In the genomic region with DNA sequence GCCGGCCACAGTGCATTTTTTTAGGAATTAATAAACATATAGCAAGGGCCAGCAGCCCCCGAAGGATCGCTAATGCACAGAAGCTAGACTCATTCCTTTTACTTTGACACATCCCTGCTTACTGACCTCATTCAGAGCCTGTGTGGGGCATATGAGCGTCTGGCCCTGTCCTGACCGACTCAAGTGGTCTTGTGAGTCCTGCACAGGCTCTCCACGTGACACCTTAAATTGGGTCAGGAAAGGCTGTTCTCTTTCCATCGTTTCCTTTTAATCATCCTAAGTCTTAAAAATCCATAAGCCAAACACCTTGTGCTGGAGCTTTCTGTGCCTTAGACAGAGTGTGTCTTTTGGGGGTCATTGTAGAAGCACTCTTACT, we compare ENCODE assay signal across 26 cellular contexts. TPM values are rescaled to one million over a fixed set of nuclear protein-coding genes. Genes with fewer than 3 reads are reported as not detected.
A peak's percentile ranks its signal among the peaks of the same experiment; 100 is the strongest.
DNase-seq lines count a peak whose midpoint lies in the region; ATAC-seq and TF ChIP-seq lines count a peak whose summit lies in the region.
"Had no signal": no experiment of that assay in that cellular context is flagged by ENCODE, and none has a peak within 500 bp of the region (broad histone marks: within the 10 kb centered on the region; RNA-seq: fewer than 3 reads in every experiment).

No MANE protein-coding gene starts in this region.

- peak overlapping the region in 1 of 4 donors; percentile 14 for H3K4me3 ChIP-seq in gastrocnemius medialis
- H3K4me3 ChIP-seq: right lobe of liver had no signal

- ATAC-seq in activated T-cell treated with anti-CD3 and anti-CD28 coated beads, Interleukin-2, amount 50 U/mL, for 4 hours, result no peak
- ATAC-seq in activated T-helper 17 cell treated with anti-CD3 and anti-CD28 coated beads, Interleukin-2, amount 50 U/mL, for 72 hours (replicated peaks), result no peak
- ATAC-seq in gastrocnemius medialis (no peak), HG02840 (IDR thresholded peaks at IDR 0.05; ENCODE audit: low FRiP score, unreplicated experiment) (no peak)
- ATAC-seq: naive thymus-derived CD4-positive, alpha-beta T cell; right lobe of liver; T-helper 17 cell had no signal

- in situ Hi-C loops in gastrocnemius medialis (cut with MboI; ENCODE audit: low sequenced_read_pairs in 4 of 4), result loop anchor here (5.0 to 10.0 kb wide), 2 partner anchors 66 to 69 kb away; no protein-coding TSS in a partner anchor

- H3K4me1 Mint-ChIP-seq in activated T-cell treated with anti-CD3 and anti-CD28 coated beads, Interleukin-2, amount 50 U/mL, for 24 hours (ENCODE audit: low read depth), result peaks cover 36% of the 10 kb centered on the region
- H3K4me1 Mint-ChIP-seq in activated T-cell treated with anti-CD3 and anti-CD28 coated beads, Interleukin-2, amount 50 U/mL, for 4 hours (ENCODE audit: low read depth), result peaks cover 21% of the 10 kb centered on the region
- H3K4me1 Mint-ChIP-seq in activated T-helper 17 cell treated with anti-CD3 and anti-CD28 coated beads, Interleukin-2, amount 50 U/mL, for 72 hours, result peaks cover 31% of the 10 kb centered on the region

- CTCF ChIA-PET in GM10248 (lab: Yijun Ruan, JAX), result interaction anchor here (0.8 to 11.3 kb wide), 10 partner anchors 10 to 180 kb away, joined by 3 to 196 read pairs (median 11); no protein-coding TSS in a partner anchor

- H3K36me3 ChIP-seq in gastrocnemius medialis, result peaks cover 0 to 13% of the 10 kb centered on the region in 2 donors

- no peak for DNase-seq in activated T-cell treated with anti-CD3 and anti-CD28 coated beads, Interleukin-2, amount 50 U/mL, for 24 hours
- DNase-seq in activated T-cell treated with anti-CD3 and anti-CD28 coated beads, Interleukin-2, amount 50 U/mL, for 4 hours, result no peak
- DNase-seq in gastrocnemius medialis (no peak), D341Med (ENCODE audit: low spot score) (no peak), GM10248 (ENCODE audit: extremely low spot score) (no peak)
- DNase-seq: activated CD4-positive, alpha-beta T cell treated with anti-CD3 and anti-CD28 coated beads, Interleukin-2, amount 10 ng/mL, durations not matched to agents 7 days and 5 days; activated CD8-positive, alpha-beta memory T cell treated with anti-CD3 and anti-CD28 coated beads, Interleukin-2, amount 50 U/mL, for 4 hours; activated gamma-delta T cell; AML-193; CD4-positive, alpha-beta memory T cell; dermis blood vessel endothelial cell; kidney; mammary epithelial cell; naive thymus-derived CD4-positive, alpha-beta T cell; NCI-H1092 treated with DMSO at 0.1 percent for 48 hours; NCI-H2081; NCI-H226; NCI-H748 treated with DMSO at 0.1 percent for 48 hours; right lobe of liver; RPMI8226; T-helper 17 cell had no signal

- peak overlapping the region; percentile 93 for H3K27ac Mint-ChIP-seq in activated T-cell treated with anti-CD3 and anti-CD28 coated beads, Interleukin-2, amount 50 U/mL, for 24 hours
- H3K27ac Mint-ChIP-seq in activated T-helper 17 cell treated with anti-CD3 and anti-CD28 coated beads, Interleukin-2, amount 50 U/mL, for 72 hours, result peak overlapping the region; percentile 95
- H3K27ac Mint-ChIP-seq: activated CD4-positive, alpha-beta T cell treated with anti-CD3 and anti-CD28 coated beads, Interleukin-2, amount 10 ng/mL, durations not matched to agents 7 days and 5 days; IgD-negative memory B cell; T-helper 17 cell had no signal

- POLR2A ChIA-PET in GM10248 (lab: Yijun Ruan, JAX), result no interaction called here

- H3K27me3 ChIP-seq in layer of hippocampus (ENCODE audit: control insufficient read depth, insufficient read depth, low read length) (no peaks in the 10 kb centered on the region), gastrocnemius medialis (no peaks in the 10 kb centered on the region)
- H3K27me3 ChIP-seq: right lobe of liver had no signal

- peak overlapping the region; percentile 5 for H3K27ac ChIP-seq in layer of hippocampus (ENCODE audit: low read depth, low read length)
- H3K27ac ChIP-seq in gastrocnemius medialis, result peak overlapping the region; percentile 78 to 90 (median 83)
- H3K27ac ChIP-seq: right lobe of liver had no signal

- peaks cover 87% of the 10 kb centered on the region for H3K36me3 Mint-ChIP-seq in activated T-cell treated with anti-CD3 and anti-CD28 coated beads, Interleukin-2, amount 50 U/mL, for 24 hours (ENCODE audit: low read depth)
- peaks cover 39% of the 10 kb centered on the region for H3K36me3 Mint-ChIP-seq in activated T-cell treated with anti-CD3 and anti-CD28 coated beads, Interleukin-2, amount 50 U/mL, for 4 hours (ENCODE audit: insufficient read depth)
- H3K36me3 Mint-ChIP-seq in activated T-helper 17 cell treated with anti-CD3 and anti-CD28 coated beads, Interleukin-2, amount 50 U/mL, for 72 hours (ENCODE audit: low read depth), result peaks cover 78% of the 10 kb centered on the region

- TF ChIP-seq POLR2A in gastrocnemius medialis (IDR thresholded peaks at IDR 0.05), result no peak

- H3K4me1 ChIP-seq in gastrocnemius medialis, result peaks cover 54 to 59% of the 10 kb centered on the region in 2 donors
- H3K4me1 ChIP-seq: right lobe of liver had no signal

- intact Hi-C loops in gastrocnemius medialis (cut with DNase I; ENCODE audit: low total_unique reads), result loop anchor here (1.0 kb wide), 1 partner anchor 25 kb away; no protein-coding TSS in a partner anchor

- no peaks in the 10 kb centered on the region for H3K9me3 ChIP-seq in gastrocnemius medialis
- H3K9me3 ChIP-seq: right lobe of liver, SK-N-SH had no signal

- H3K9me3 Mint-ChIP-seq in activated T-cell treated with anti-CD3 and anti-CD28 coated beads, Interleukin-2, amount 50 U/mL, for 24 hours, result no peaks in the 10 kb centered on the region
- no peaks in the 10 kb centered on the region for H3K9me3 Mint-ChIP-seq in activated T-cell treated with anti-CD3 and anti-CD28 coated beads, Interleukin-2, amount 50 U/mL, for 4 hours
- H3K9me3 Mint-ChIP-seq in activated T-helper 17 cell treated with anti-CD3 and anti-CD28 coated beads, Interleukin-2, amount 50 U/mL, for 72 hours, result no peaks in the 10 kb centered on the region
- H3K9me3 Mint-ChIP-seq: activated CD4-positive, alpha-beta T cell treated with anti-CD3 and anti-CD28 coated beads, Interleukin-2, amount 10 ng/mL, durations not matched to agents 7 days and 5 days; CD4-positive, alpha-beta memory T cell; IgD-negative memory B cell; naive thymus-derived CD4-positive, alpha-beta T cell had no signal

- no peak overlapping the region for H3K4me3 Mint-ChIP-seq in activated T-cell treated with anti-CD3 and anti-CD28 coated beads, Interleukin-2, amount 50 U/mL, for 24 hours
- no peak overlapping the region for H3K4me3 Mint-ChIP-seq in activated T-cell treated with anti-CD3 and anti-CD28 coated beads, Interleukin-2, amount 50 U/mL, for 4 hours
- peak overlapping the region; percentile 64 for H3K4me3 Mint-ChIP-seq in activated T-helper 17 cell treated with anti-CD3 and anti-CD28 coated beads, Interleukin-2, amount 50 U/mL, for 72 hours
- H3K4me3 Mint-ChIP-seq: activated CD4-positive, alpha-beta T cell treated with anti-CD3 and anti-CD28 coated beads, Interleukin-2, amount 10 ng/mL, durations not matched to agents 7 days and 5 days; CD4-positive, alpha-beta memory T cell; IgD-negative memory B cell; naive thymus-derived CD4-positive, alpha-beta T cell; T-helper 17 cell had no signal

- no peak for TF ChIP-seq CTCF in gastrocnemius medialis (IDR thresholded peaks at IDR 0.05 in 4 of 5, conservative IDR thresholded peaks at IDR 0.05 in 1 of 5)
- no peak for TF ChIP-seq CTCF in GM10248 (IDR thresholded peaks at IDR 0.05; ENCODE audit: control extremely low read depth, extremely low read depth, low read depth, missing control alignments)

- H3K27me3 Mint-ChIP-seq in activated T-cell treated with anti-CD3 and anti-CD28 coated beads, Interleukin-2, amount 50 U/mL, for 24 hours, result no peaks in the 10 kb centered on the region
- H3K27me3 Mint-ChIP-seq in activated T-cell treated with anti-CD3 and anti-CD28 coated beads, Interleukin-2, amount 50 U/mL, for 4 hours (ENCODE audit: low read depth), result no peaks in the 10 kb centered on the region
- H3K27me3 Mint-ChIP-seq in activated T-helper 17 cell treated with anti-CD3 and anti-CD28 coated beads, Interleukin-2, amount 50 U/mL, for 72 hours, result no peaks in the 10 kb centered on the region
- H3K27me3 Mint-ChIP-seq: activated CD4-positive, alpha-beta T cell treated with anti-CD3 and anti-CD28 coated beads, Interleukin-2, amount 10 ng/mL, durations not matched to agents 7 days and 5 days; CD4-positive, alpha-beta memory T cell; IgD-negative memory B cell; naive thymus-derived CD4-positive, alpha-beta T cell; T-helper 17 cell had no signal

RNA-seq across cellular contexts. Expression of gene SDHAF2, which starts 18.6 kb away (rescaled TPM):
- 10 to 100 TPM; 48.4 to 55.8 (median 49.3) TPM for total RNA-seq in activated T-cell treated with anti-CD3 and anti-CD28 coated beads, Interleukin-2, amount 50 U/mL, for 4 hours
- 10 to 100 TPM; 36.9 to 45.5 TPM for total RNA-seq in activated T-helper 17 cell treated with anti-CD3 and anti-CD28 coated beads, Interleukin-2, amount 50 U/mL, for 72 hours
- 10 to 100 TPM; 32.1 to 84.4 (median 53.8) TPM for total RNA-seq in gastrocnemius medialis

RNA-seq across cellular contexts. Expression of gene CPSF7, which starts 18.8 kb away (rescaled TPM):
- 100 to 1,000 TPM; 131 to 142 (median 138) TPM for total RNA-seq in activated T-cell treated with anti-CD3 and anti-CD28 coated beads, Interleukin-2, amount 50 U/mL, for 4 hours
- 100 to 1,000 TPM in 1 of 2 donors, 10 to 100 TPM in 1; 98.1 to 114 TPM for total RNA-seq in activated T-helper 17 cell treated with anti-CD3 and anti-CD28 coated beads, Interleukin-2, amount 50 U/mL, for 72 hours
- total RNA-seq in gastrocnemius medialis, result 100 to 1,000 TPM in 1 of 4 donors, 10 to 100 TPM in 3; 38.9 to 180 (median 42.5) TPM

RNA-seq across cellular contexts. Expression of gene TMEM216, which starts 56.2 kb away (rescaled TPM):
- 10 to 100 TPM; 12.0 to 15.3 (median 14.0) TPM for total RNA-seq in activated T-cell treated with anti-CD3 and anti-CD28 coated beads, Interleukin-2, amount 50 U/mL, for 4 hours
- total RNA-seq in activated T-helper 17 cell treated with anti-CD3 and anti-CD28 coated beads, Interleukin-2, amount 50 U/mL, for 72 hours, result 10 to 100 TPM; 12.1 to 12.8 TPM
- total RNA-seq in gastrocnemius medialis, result 1 to 10 TPM; 2.6 to 8.5 (median 5.2) TPM
